ENCODE assay signal across 16 cellular contexts in the genomic region with DNA sequence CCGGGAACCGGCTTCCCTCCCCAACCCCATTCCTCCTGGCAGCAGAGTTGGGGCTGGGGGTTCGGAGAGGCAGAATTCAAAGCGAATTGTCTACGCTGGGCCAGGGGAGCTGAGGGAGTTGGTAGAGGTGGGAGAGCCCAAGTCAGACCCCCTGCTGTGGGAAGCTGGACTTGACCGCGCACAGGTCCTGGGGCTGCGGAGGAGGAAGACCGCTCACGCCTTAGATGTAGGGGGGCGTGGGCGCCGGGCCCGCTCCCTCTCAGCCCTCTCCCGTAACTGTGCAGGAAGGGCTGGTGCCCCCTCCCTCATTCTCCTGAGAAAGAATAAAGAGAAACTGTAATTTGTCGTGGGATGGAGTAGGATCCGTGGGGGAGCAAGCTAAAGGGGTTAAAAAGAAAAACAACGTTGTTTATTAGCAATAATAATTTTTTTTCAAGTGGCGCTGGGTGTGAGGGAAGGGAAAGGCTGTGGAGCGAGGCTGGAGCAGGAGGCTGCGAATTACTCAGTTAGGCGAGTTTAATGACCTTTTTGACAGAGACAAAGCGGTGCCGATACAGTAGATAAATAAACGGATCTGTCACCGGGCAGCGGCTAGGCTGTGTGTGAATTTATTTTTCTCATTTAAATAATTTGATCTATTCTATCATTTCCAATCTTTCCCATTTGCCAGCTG. TPM values are rescaled to one million over a fixed set of nuclear protein-coding genes. Genes with fewer than 3 reads are reported as not detected.
DNase-seq lines count a peak whose midpoint lies in the region; ATAC-seq and TF ChIP-seq lines count a peak whose summit lies in the region.
"Had no signal": no experiment of that assay in that cellular context is flagged by ENCODE, and none has a peak within 500 bp of the region (broad histone marks: within the 10 kb centered on the region; RNA-seq: fewer than 3 reads in every experiment).

No MANE protein-coding gene starts in this region.

- no peak overlapping the region for H3K4me3 Mint-ChIP-seq in activated T-helper 1 cell treated with anti-CD3 and anti-CD28 coated beads, Interleukin-12 subunit alpha, Interleukin-12 subunit beta, Interleukin-2, Interleukin-4 antibody, amounts not matched to agents 30 ng/mL and 10 ng/mL and 1 ng/mL, durations not matched to agents 14 hours and 24 hours and 36 hours
- peak overlapping the region; percentile 8 for H3K4me3 Mint-ChIP-seq in mesothelial cell of epicardium
- no peak overlapping the region for H3K4me3 Mint-ChIP-seq in CD4-positive, alpha-beta T cell

- H3K9me3 ChIP-seq in BLaER1 treated with 17β-estradiol and CSF1 and Interleukin-3, amounts not matched to agents 10 nM and 100 nM (replicated peaks in 1 of 11), result no peaks in the 10 kb centered on the region
- H3K9me3 ChIP-seq in psoas muscle, result no peaks in the 10 kb centered on the region
- no peaks in the 10 kb centered on the region for H3K9me3 ChIP-seq in CD4-positive, alpha-beta T cell (ENCODE audit: control insufficient read depth, low read length)

- no peak overlapping the region for H3K9ac ChIP-seq in BLaER1 treated with 17β-estradiol and CSF1 and Interleukin-3, amounts not matched to agents 10 nM and 100 nM

- 4 to 7% (median 4%) methylated on average over 26 to 27 of the region's 27 CpGs for WGBS in psoas muscle, 3 donors

- peak overlapping the region; percentile 75 to 98 (median 92); a peak in 21 of 22 replicates for H3K4me2 ChIP-seq in BLaER1 treated with 17β-estradiol and CSF1 and Interleukin-3, amounts not matched to agents 10 nM and 100 nM

- CTCF ChIA-PET in CD4-positive, alpha-beta T cell (lab: Charles Lee), result no interaction called here

- H3K27me3 Mint-ChIP-seq in activated T-helper 1 cell treated with anti-CD3 and anti-CD28 coated beads, Interleukin-12 subunit alpha, Interleukin-12 subunit beta, Interleukin-2, Interleukin-4 antibody, amounts not matched to agents 30 ng/mL and 10 ng/mL and 1 ng/mL, durations not matched to agents 14 hours and 24 hours and 36 hours (ENCODE audit: insufficient read depth), result peaks cover 71% of the 10 kb centered on the region
- H3K27me3 Mint-ChIP-seq in mesothelial cell of epicardium (ENCODE audit: low read depth), result peaks cover 94% of the 10 kb centered on the region
- peaks cover 72% of the 10 kb centered on the region for H3K27me3 Mint-ChIP-seq in CD4-positive, alpha-beta T cell

- no peaks in the 10 kb centered on the region for H3K36me3 Mint-ChIP-seq in activated T-helper 1 cell treated with anti-CD3 and anti-CD28 coated beads, Interleukin-12 subunit alpha, Interleukin-12 subunit beta, Interleukin-2, Interleukin-4 antibody, amounts not matched to agents 30 ng/mL and 10 ng/mL and 1 ng/mL, durations not matched to agents 14 hours and 24 hours and 36 hours (ENCODE audit: low read depth)
- no peaks in the 10 kb centered on the region for H3K36me3 Mint-ChIP-seq in mesothelial cell of epicardium
- no peaks in the 10 kb centered on the region for H3K36me3 Mint-ChIP-seq in CD4-positive, alpha-beta T cell (ENCODE audit: low read depth)
- H3K36me3 Mint-ChIP-seq: naive thymus-derived CD8-positive, alpha-beta T cell had no signal

- intact Hi-C loops in activated T-helper 1 cell treated with anti-CD3 and anti-CD28 coated beads, Interleukin-12 subunit alpha, Interleukin-12 subunit beta, Interleukin-2, Interleukin-4 antibody, amounts not matched to agents 30 ng/mL and 10 ng/mL and 1 ng/mL, durations not matched to agents 14 hours and 24 hours and 36 hours (cut with micrococcal nuclease), result no loop called here
- intact Hi-C loops in psoas muscle (cut with DNase I), result no loop called here
- intact Hi-C loops in CD4-positive, alpha-beta T cell (cut with DNase I, micrococcal nuclease), result no loop called here

- peaks cover 40 to 56% (median 45%) of the 10 kb centered on the region in 10 experiments for H3K4me1 ChIP-seq in BLaER1 treated with 17β-estradiol and CSF1 and Interleukin-3, amounts not matched to agents 10 nM and 100 nM
- H3K4me1 ChIP-seq in psoas muscle, result no peaks in the 10 kb centered on the region

- no peak for ATAC-seq in psoas muscle
- ATAC-seq in CD4-positive, alpha-beta T cell (ENCODE audit: poor library complexity), result no peak
- ATAC-seq: left lobe of liver; naive thymus-derived CD8-positive, alpha-beta T cell had no signal

- peak; percentile 79 for DNase-seq in H7
- DNase-seq in activated T-helper 1 cell treated with anti-CD3 and anti-CD28 coated beads, Interleukin-12 subunit alpha, Interleukin-12 subunit beta, Interleukin-2, Interleukin-4 antibody, amounts not matched to agents 30 ng/mL and 10 ng/mL and 1 ng/mL, durations not matched to agents 14 hours and 24 hours and 36 hours (ENCODE audit: low spot score), result no peak
- DNase-seq in mesothelial cell of epicardium (ENCODE audit: low spot score in 2 of 2, unreplicated experiment in 2 of 2), result no peak
- DNase-seq in psoas muscle, result no peak
- no peak for DNase-seq in GM19238 (ENCODE audit: insufficient read length, low spot score)
- no peak for DNase-seq in CD4-positive, alpha-beta T cell
- DNase-seq: activated CD8-positive, alpha-beta memory T cell treated with anti-CD3 and anti-CD28 coated beads for 24 hours; activated naive CD4-positive, alpha-beta T cell treated with Interleukin-2 at 50 U/mL for 16 hours; GF-D8; MM.1S; naive thymus-derived CD8-positive, alpha-beta T cell; SHP77 had no signal

- H3K4me3 ChIP-seq in BLaER1 treated with 17β-estradiol and CSF1 and Interleukin-3, amounts not matched to agents 10 nM and 100 nM, result peak overlapping the region in 9 of 10 experiments; percentile 19 to 67 (median 57); a peak in 11 of 20 replicates
- H3K4me3 ChIP-seq in H7 (ENCODE audit: insufficient read depth, low read depth, low read length) (peak overlapping the region; percentile 45), psoas muscle (no peak overlapping the region)

- peaks cover 90 to 100% (median 97%) of the 10 kb centered on the region in 11 experiments for H3K27me3 ChIP-seq in BLaER1 treated with 17β-estradiol and CSF1 and Interleukin-3, amounts not matched to agents 10 nM and 100 nM
- H3K27me3 ChIP-seq in H7 (ENCODE audit: control insufficient read depth, insufficient read depth, low read length), result peaks cover 70% of the 10 kb centered on the region
- H3K27me3 ChIP-seq in psoas muscle (ENCODE audit: insufficient read depth in 3 of 3, low read length in 2 of 3), result peaks cover 2 to 95% (median 41%) of the 10 kb centered on the region in 3 donors
- H3K27me3 ChIP-seq in CD4-positive, alpha-beta T cell (ENCODE audit: control insufficient read depth, insufficient read depth, low read length), result peaks cover 73% of the 10 kb centered on the region

- H3K9me3 Mint-ChIP-seq in activated T-helper 1 cell treated with anti-CD3 and anti-CD28 coated beads, Interleukin-12 subunit alpha, Interleukin-12 subunit beta, Interleukin-2, Interleukin-4 antibody, amounts not matched to agents 30 ng/mL and 10 ng/mL and 1 ng/mL, durations not matched to agents 14 hours and 24 hours and 36 hours, result no peaks in the 10 kb centered on the region
- H3K9me3 Mint-ChIP-seq in mesothelial cell of epicardium, result no peaks in the 10 kb centered on the region
- no peaks in the 10 kb centered on the region for H3K9me3 Mint-ChIP-seq in CD4-positive, alpha-beta T cell
- H3K9me3 Mint-ChIP-seq: stimulated activated naive CD8-positive, alpha-beta T cell treated with anti-CD3 and anti-CD28 coated beads, Interleukin-15, amount 100 ng/mL, for 72 hours had no signal

- no peak for TF ChIP-seq CTCF in mesothelial cell of epicardium (IDR thresholded peaks at IDR 0.05; ENCODE audit: unreplicated experiment)
- TF ChIP-seq CTCF in psoas muscle (IDR thresholded peaks at IDR 0.05), result no peak
- no peak for TF ChIP-seq CTCF in CD4-positive, alpha-beta T cell (IDR thresholded peaks at IDR 0.05)

- H3K27ac ChIP-seq in BLaER1 treated with 17β-estradiol and CSF1 and Interleukin-3, amounts not matched to agents 10 nM and 100 nM, result no peak overlapping the region
- no peak overlapping the region for H3K27ac ChIP-seq in psoas muscle
- no peak overlapping the region for H3K27ac ChIP-seq in CD4-positive, alpha-beta T cell (ENCODE audit: low read depth, low read length)

- H3K36me3 ChIP-seq in BLaER1 treated with 17β-estradiol and CSF1 and Interleukin-3, amounts not matched to agents 10 nM and 100 nM, result no peaks in the 10 kb centered on the region
- H3K36me3 ChIP-seq in H7 (replicated peaks; ENCODE audit: control insufficient read depth, insufficient read depth, low read length) (no peaks in the 10 kb centered on the region), psoas muscle (ENCODE audit: insufficient read depth in 1 of 2, low read depth in 1 of 2) (no peaks in the 10 kb centered on the region)

- POLR2A ChIA-PET in CD4-positive, alpha-beta T cell (lab: Charles Lee), result no interaction called here

- H3K4me1 Mint-ChIP-seq in activated T-helper 1 cell treated with anti-CD3 and anti-CD28 coated beads, Interleukin-12 subunit alpha, Interleukin-12 subunit beta, Interleukin-2, Interleukin-4 antibody, amounts not matched to agents 30 ng/mL and 10 ng/mL and 1 ng/mL, durations not matched to agents 14 hours and 24 hours and 36 hours (ENCODE audit: low read depth), result peaks cover 13% of the 10 kb centered on the region
- H3K4me1 Mint-ChIP-seq in mesothelial cell of epicardium, result peaks cover 11% of the 10 kb centered on the region
- H3K4me1 Mint-ChIP-seq in CD4-positive, alpha-beta T cell (ENCODE audit: low read depth), result peaks cover 6% of the 10 kb centered on the region

- peak overlapping the region; percentile 40 for H3K27ac Mint-ChIP-seq in activated T-helper 1 cell treated with anti-CD3 and anti-CD28 coated beads, Interleukin-12 subunit alpha, Interleukin-12 subunit beta, Interleukin-2, Interleukin-4 antibody, amounts not matched to agents 30 ng/mL and 10 ng/mL and 1 ng/mL, durations not matched to agents 14 hours and 24 hours and 36 hours
- H3K27ac Mint-ChIP-seq in mesothelial cell of epicardium, result no peak overlapping the region
- no peak overlapping the region for H3K27ac Mint-ChIP-seq in CD4-positive, alpha-beta T cell
- H3K27ac Mint-ChIP-seq: naive thymus-derived CD8-positive, alpha-beta T cell; stimulated activated naive CD8-positive, alpha-beta T cell treated with anti-CD3 and anti-CD28 coated beads, Interleukin-15, amount 100 ng/mL, for 72 hours had no signal

- H4K20me1 ChIP-seq in BLaER1 treated with 17β-estradiol and CSF1 and Interleukin-3, amounts not matched to agents 10 nM and 100 nM, result peaks cover 0 to 63% (median 45%) of the 10 kb centered on the region in 11 experiments; a peak in 20 of 22 replicates

RNA-seq across cellular contexts. Expression of a gene that starts 0.8 kb away (rescaled TPM):
- total RNA-seq in H7 (2014; rRNA removed; shearing (Covaris generic)), result 5.4 and 8.2 TPM in 2 replicates
- not detected in 2 replicates for total RNA-seq in activated T-helper 1 cell treated with anti-CD3 and anti-CD28 coated beads, Interleukin-12 subunit alpha, Interleukin-12 subunit beta, Interleukin-2, Interleukin-4 antibody, amounts not matched to agents 30 ng/mL and 10 ng/mL and 1 ng/mL, durations not matched to agents 14 hours and 24 hours and 36 hours
- 0.05 TPM in 1 of 3 replicates, not detected in the others for total RNA-seq in mesothelial cell of epicardium
- under 1 TPM in 2 of 4 donors, not detected in 2; 0.07 to 0.15 TPM for total RNA-seq in psoas muscle
- under 1 TPM; 0.03 to 0.04 (median 0.04) TPM for polyA plus RNA-seq in psoas muscle
- not detected for total RNA-seq in CD4-positive, alpha-beta T cell
- total RNA-seq: glomerular endothelial cell; naive thymus-derived CD8-positive, alpha-beta T cell had no signal
- polyA plus RNA-seq: naive thymus-derived CD8-positive, alpha-beta T cell had no signal
